In genomic region chr1:221022331-221022730, GRCh38 we compare ENCODE assay signal across 23 cellular contexts.
"Had no signal": no experiment of that assay in that cellular context is flagged by ENCODE, and none has a peak within 500 bp of the region (broad histone marks: within the 10 kb centered on the region; RNA-seq: fewer than 3 reads in every experiment).

No MANE protein-coding gene starts in this region.

- H3K36me3 Mint-ChIP-seq: naive thymus-derived CD4-positive, alpha-beta T cell; stimulated activated memory B cell treated with anti-CD40 and anti-IgM and Interleukin-4, amounts not matched to agents 10 μg/mL and 1 μg/mL and 100 μg/mL, for 72 hours had no signal

- H3K27me3 Mint-ChIP-seq: stimulated activated memory B cell treated with anti-CD40 and anti-IgM and Interleukin-4, amounts not matched to agents 10 μg/mL and 1 μg/mL and 100 μg/mL, for 72 hours had no signal

- H3K27ac Mint-ChIP-seq: activated naive CD4-positive, alpha-beta T cell treated with anti-CD3 and anti-CD28 coated beads for 36 hours; activated T-cell treated with anti-CD3 and anti-CD28 coated beads, Interleukin-2, amount 50 U/mL, for 72 hours; naive thymus-derived CD4-positive, alpha-beta T cell; stimulated activated memory B cell treated with anti-CD40 and anti-IgM and Interleukin-4, amounts not matched to agents 10 μg/mL and 1 μg/mL and 100 μg/mL, for 72 hours had no signal

- H3K9me3 ChIP-seq: body of pancreas, lower lobe of right lung, right lobe of liver, transverse colon, uterus had no signal

- DNase-seq: activated CD4-positive, alpha-beta T cell treated with anti-CD3 and anti-CD28 coated beads for 1 hour; activated CD4-positive, alpha-beta T cell treated with anti-CD3 and anti-CD28 coated beads, Interleukin-2, amount 50 U/mL, for 4 hours; activated effector memory CD4-positive, alpha-beta T cell treated with Interleukin-2 at 50 U/mL for 16 hours; activated naive CD4-positive, alpha-beta T cell treated with anti-CD3 and anti-CD28 coated beads for 36 hours; activated T-cell treated with anti-CD3 and anti-CD28 coated beads, Interleukin-2, amount 50 U/mL, for 72 hours; body of pancreas; effector CD4-positive, alpha-beta T cell; erythroblast; kidney; lower lobe of right lung; naive thymus-derived CD4-positive, alpha-beta T cell; occipital lobe; posterior cingulate gyrus; right lobe of liver; small intestine; stimulated activated CD4-positive, alpha-beta T cell treated with anti-CD3 and anti-CD28 coated beads, Interleukin-15, amount 100 ng/mL, for 24 hours; transverse colon; uterus had no signal

- H3K4me1 ChIP-seq: body of pancreas, foreskin keratinocyte, lower lobe of right lung, right lobe of liver, transverse colon, uterus had no signal

- FAIRE-seq: endometrium, kidney, small intestine had no signal

- H3K4me3 ChIP-seq: body of pancreas, lower lobe of right lung, right lobe of liver, transverse colon, uterus had no signal

- H3K4me3 Mint-ChIP-seq: activated naive CD4-positive, alpha-beta T cell treated with anti-CD3 and anti-CD28 coated beads for 36 hours; activated T-cell treated with anti-CD3 and anti-CD28 coated beads, Interleukin-2, amount 50 U/mL, for 72 hours; naive thymus-derived CD4-positive, alpha-beta T cell; neural crest cell; stimulated activated memory B cell treated with anti-CD40 and anti-IgM and Interleukin-4, amounts not matched to agents 10 μg/mL and 1 μg/mL and 100 μg/mL, for 72 hours had no signal

- H3K27ac ChIP-seq: body of pancreas, foreskin keratinocyte, lower lobe of right lung, right lobe of liver, transverse colon, uterus had no signal

- ATAC-seq: activated T-cell treated with anti-CD3 and anti-CD28 coated beads, Interleukin-2, amount 50 U/mL, for 72 hours; body of pancreas; foreskin keratinocyte; left lobe of liver; lower lobe of right lung; naive thymus-derived CD4-positive, alpha-beta T cell; right lobe of liver; stimulated activated memory B cell treated with anti-CD40 and anti-IgM and Interleukin-4, amounts not matched to agents 10 μg/mL and 1 μg/mL and 100 μg/mL, for 72 hours had no signal

- H3K36me3 ChIP-seq: lower lobe of right lung, right lobe of liver, transverse colon, uterus had no signal

- H3K9me3 Mint-ChIP-seq: activated naive CD4-positive, alpha-beta T cell treated with anti-CD3 and anti-CD28 coated beads for 36 hours; neural crest cell had no signal

- H3K4me1 Mint-ChIP-seq: naive thymus-derived CD4-positive, alpha-beta T cell; neural crest cell had no signal

- H3K27me3 ChIP-seq: body of pancreas, foreskin keratinocyte, right lobe of liver, transverse colon, uterus had no signal
